In the genomic region with DNA sequence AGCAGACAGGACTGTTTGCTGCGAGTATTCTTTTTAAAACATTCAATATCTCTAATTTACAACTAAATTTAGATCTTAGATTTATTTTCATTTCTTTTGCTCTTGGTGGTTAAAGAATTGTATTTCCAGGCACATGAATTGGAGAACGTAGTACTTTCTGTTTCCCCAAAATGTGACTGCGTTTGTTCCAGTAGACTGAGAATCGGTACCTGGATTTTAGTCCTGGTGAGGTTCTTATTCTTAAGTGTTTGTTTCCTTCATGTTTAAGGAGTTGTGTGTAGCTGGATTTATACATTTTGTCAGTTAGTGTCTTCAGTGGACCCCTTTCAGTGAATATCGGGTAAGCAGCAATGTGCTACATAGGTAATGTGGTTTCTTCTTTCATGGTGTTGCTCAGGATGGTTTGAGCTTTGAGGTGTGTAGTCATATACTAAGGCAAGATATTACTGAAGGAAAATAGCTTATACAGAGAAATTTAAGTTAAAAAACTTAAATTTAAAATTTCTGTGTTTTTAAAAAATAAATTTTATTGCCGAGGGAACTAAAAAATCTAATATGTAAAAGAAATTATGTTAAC, we compare ENCODE assay signal across 8 cellular contexts. TPM values are rescaled to one million over a fixed set of nuclear protein-coding genes. Genes with fewer than 3 reads are reported as not detected.
DNase-seq lines count a peak whose midpoint lies in the region; ATAC-seq and TF ChIP-seq lines count a peak whose summit lies in the region.

No MANE protein-coding gene starts in this region.

- H3K36me3 ChIP-seq in iPS-15b (ENCODE audit: control insufficient read depth, insufficient read depth, low read length) (no peaks in the 10 kb centered on the region), thoracic aorta (no peaks in the 10 kb centered on the region)

- intact Hi-C loops in activated CD4-positive, alpha-beta T cell treated with anti-CD3 and anti-CD28 coated beads for 36 hours (cut with DNase I, micrococcal nuclease) = loop anchor here (2.0 to 10.0 kb wide), 10 partner anchors 49 to 751 kb away; a partner anchor contains a TSS
- intact Hi-C loops in activated B cell treated with CpG ODN at 0.5 μM for 24 hours (cut with micrococcal nuclease) = loop anchor here (1.0 to 2.0 kb wide), 3 partner anchors 8 to 407 kb away; no protein-coding TSS in a partner anchor

- H3K4me3 ChIP-seq in iPS-15b (ENCODE audit: low read depth, low read length) (peak overlapping the region; percentile 88), thoracic aorta (peak overlapping the region; percentile 97)

- peaks cover 26% of the 10 kb centered on the region for H3K36me3 Mint-ChIP-seq in activated CD4-positive, alpha-beta T cell treated with anti-CD3 and anti-CD28 coated beads for 36 hours (ENCODE audit: low read depth)
- H3K36me3 Mint-ChIP-seq in activated B cell treated with CpG ODN at 0.5 μM for 24 hours (ENCODE audit: low read depth) = peaks cover 6% of the 10 kb centered on the region

- POLR2A ChIA-PET in activated CD4-positive, alpha-beta T cell treated with anti-CD3 and anti-CD28 coated beads for 36 hours (lab: Charles Lee) = interaction anchor here (0.6 kb wide), 2 partner anchors 12 to 65 kb away, joined by 3 to 4 read pairs; no protein-coding TSS in a partner anchor
- POLR2A ChIA-PET in activated B cell treated with CpG ODN at 0.5 μM for 24 hours (lab: Charles Lee) = interaction anchor here (0.6 to 0.7 kb wide), 2 partner anchors 12 to 116 kb away, joined by 3 read pairs; no protein-coding TSS in a partner anchor

- H3K9me3 Mint-ChIP-seq in activated CD4-positive, alpha-beta T cell treated with anti-CD3 and anti-CD28 coated beads for 36 hours (ENCODE audit: low read depth) = no peaks in the 10 kb centered on the region
- H3K9me3 Mint-ChIP-seq in activated B cell treated with CpG ODN at 0.5 μM for 24 hours = no peaks in the 10 kb centered on the region

- peak overlapping the region; percentile 92 for H3K27ac Mint-ChIP-seq in activated CD4-positive, alpha-beta T cell treated with anti-CD3 and anti-CD28 coated beads for 36 hours
- peak overlapping the region; percentile 93 for H3K27ac Mint-ChIP-seq in activated B cell treated with CpG ODN at 0.5 μM for 24 hours

- peak overlapping the region; percentile 93 to 99 for H3K27ac ChIP-seq in thoracic aorta

- no peaks in the 10 kb centered on the region for H3K27me3 ChIP-seq in iPS-15b (ENCODE audit: control insufficient read depth, insufficient read depth, low read length)
- no peaks in the 10 kb centered on the region for H3K27me3 ChIP-seq in thoracic aorta (replicated peaks; ENCODE audit: insufficient read depth)

- H3K4me1 Mint-ChIP-seq in activated CD4-positive, alpha-beta T cell treated with anti-CD3 and anti-CD28 coated beads for 36 hours = peaks cover 56% of the 10 kb centered on the region
- H3K4me1 Mint-ChIP-seq in activated B cell treated with CpG ODN at 0.5 μM for 24 hours = peaks cover 58% of the 10 kb centered on the region

- H3K9ac ChIP-seq in iPS-15b (ENCODE audit: low read depth, low read length) = peak overlapping the region; percentile 71

- ATAC-seq in activated CD4-positive, alpha-beta T cell treated with anti-CD3 and anti-CD28 coated beads for 36 hours = peak; percentile 33
- ATAC-seq in activated B cell treated with CpG ODN at 0.5 μM for 24 hours (ENCODE audit: low read depth) = no peak
- no peak for ATAC-seq in thoracic aorta (ENCODE audit: insufficient number of reproducible peaks, low FRiP score, low read depth)
- no peak for ATAC-seq in GM21786 (IDR thresholded peaks at IDR 0.05; ENCODE audit: unreplicated experiment)

- H3K4me1 ChIP-seq in iPS-15b (ENCODE audit: control insufficient read depth, insufficient read depth, low read length) (peaks cover 11% of the 10 kb centered on the region), thoracic aorta (ENCODE audit: control insufficient read depth in 1 of 2, low read depth in 2 of 2) (peaks cover 39 to 53% of the 10 kb centered on the region in 2 donors)

- no peak for DNase-seq in activated CD4-positive, alpha-beta T cell treated with anti-CD3 and anti-CD28 coated beads for 36 hours
- DNase-seq in activated CD4-positive, alpha-beta T cell treated with anti-CD3 and anti-CD28 coated beads for 4 hours = no peak
- DNase-seq in activated B cell treated with CpG ODN at 0.5 μM for 24 hours (no peak), thoracic aorta (ENCODE audit: low spot score) (no peak), NCI-H82 treated with DMSO at 0.1 percent for 48 hours (lab: John Stamatoyannopoulos, UW; ENCODE audit: unreplicated experiment) (no peak), NCI-H774 (lab: John Stamatoyannopoulos, UW) (no peak)

- no peak for TF ChIP-seq CTCF in activated B cell treated with CpG ODN at 0.5 μM for 24 hours (IDR thresholded peaks at IDR 0.05)
- TF ChIP-seq CTCF in thoracic aorta (IDR thresholded peaks at IDR 0.05) = no peak

- H3K4me3 Mint-ChIP-seq in activated CD4-positive, alpha-beta T cell treated with anti-CD3 and anti-CD28 coated beads for 36 hours = peak overlapping the region; percentile 86
- H3K4me3 Mint-ChIP-seq in activated B cell treated with CpG ODN at 0.5 μM for 24 hours = peak overlapping the region; percentile 94

- CTCF ChIA-PET in activated CD4-positive, alpha-beta T cell treated with anti-CD3 and anti-CD28 coated beads for 36 hours (lab: Charles Lee) = interaction anchor here (1.5 kb wide), 1 partner anchor 167 kb away, joined by 3 read pairs; no protein-coding TSS in a partner anchor
- CTCF ChIA-PET in activated B cell treated with CpG ODN at 0.5 μM for 24 hours (lab: Charles Lee) = no interaction called here

- H3K27me3 Mint-ChIP-seq in activated CD4-positive, alpha-beta T cell treated with anti-CD3 and anti-CD28 coated beads for 36 hours = no peaks in the 10 kb centered on the region
- no peaks in the 10 kb centered on the region for H3K27me3 Mint-ChIP-seq in activated B cell treated with CpG ODN at 0.5 μM for 24 hours

- no peaks in the 10 kb centered on the region for H3K9me3 ChIP-seq in iPS-15b (ENCODE audit: control insufficient read depth, insufficient read depth, low read length)
- no peaks in the 10 kb centered on the region for H3K9me3 ChIP-seq in thoracic aorta

RNA-seq across cellular contexts. Expression of a gene that starts 6.8 kb away (rescaled TPM):
- 10 to 100 TPM; 49.7 to 51.5 TPM for total RNA-seq in activated CD4-positive, alpha-beta T cell treated with anti-CD3 and anti-CD28 coated beads for 36 hours
- 39.1 and 39.2 TPM in 2 replicates for total RNA-seq in activated B cell treated with CpG ODN at 0.5 μM for 24 hours
- total RNA-seq in thoracic aorta = 10 to 100 TPM; 46.0 to 50.9 TPM

RNA-seq across cellular contexts. Expression of a gene that starts 7.0 kb away (rescaled TPM):
- 1 to 10 TPM in 1 of 2 experiments, under 1 TPM in 1; 0.87 to 3.6 TPM for total RNA-seq in activated CD4-positive, alpha-beta T cell treated with anti-CD3 and anti-CD28 coated beads for 36 hours
- total RNA-seq in activated B cell treated with CpG ODN at 0.5 μM for 24 hours = 0.75 and 3.4 TPM in 2 replicates
- total RNA-seq in thoracic aorta = 1 to 10 TPM; 1.9 to 5.9 TPM
